In the genomic region with DNA sequence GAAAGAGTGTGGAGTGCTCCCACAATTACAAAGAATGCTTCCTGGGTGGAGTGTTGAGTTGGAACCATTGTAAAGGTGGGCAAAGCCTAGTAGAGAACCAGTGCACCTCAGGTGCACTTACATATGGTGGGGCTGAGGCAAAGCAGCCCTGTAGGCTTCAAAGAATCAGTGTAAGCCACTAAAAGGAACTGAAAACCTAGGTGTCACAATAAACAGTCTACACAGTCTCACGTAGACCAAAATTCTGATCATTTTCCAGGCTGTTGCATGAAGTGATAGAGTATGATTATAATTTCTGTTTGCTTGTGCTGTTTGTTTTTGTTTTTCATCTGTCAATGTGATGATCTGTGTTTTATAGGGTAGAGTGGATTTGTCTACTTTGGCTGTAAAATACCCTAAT, we compare ENCODE assay signal across 2 cellular contexts.
A peak's percentile ranks its signal among the peaks of the same experiment; 100 is the strongest.
TF ChIP-seq lines count a peak whose summit lies in the region.

No MANE protein-coding gene starts in this region.

TF ChIP-seq in HepG2, 621 proteins besides CTCF, POLR2A, EP300 and RAD21:
- TF ChIP-seq FOXA1 (IDR thresholded peaks at IDR 0.05) = no peak
- TF ChIP-seq FOXA1 (CRISPR knock-in tag; IDR thresholded peaks at IDR 0.05) = no peak
- TF ChIP-seq RBFOX2 (IDR thresholded peaks at IDR 0.05; ENCODE audit: low read depth, low read length) = peak; percentile 44; the same call in 1 of the 2 replicates
- 0 out of 2 replicates have a peak, but pooled peaks have one; percentile 18 for TF ChIP-seq ZNF264 (CRISPR knock-in tag; IDR thresholded peaks at IDR 0.05)
- peak; percentile 64 for TF ChIP-seq RBM22 (optimal IDR thresholded peaks at IDR 0.05; ENCODE audit: low read length)
- TF ChIP-seq ZC3H4 (CRISPR knock-in tag; IDR thresholded peaks at IDR 0.05; ENCODE audit: borderline replicate concordance) = no peak
- TF ChIP-seq KDM6A (CRISPR knock-in tag; IDR thresholded peaks at IDR 0.05; ENCODE audit: low read depth) = no peak
- no peak for TF ChIP-seq HMG20A (CRISPR knock-in tag; IDR thresholded peaks at IDR 0.05; ENCODE audit: borderline replicate concordance)
- no peak for TF ChIP-seq SRY (CRISPR knock-in tag; IDR thresholded peaks at IDR 0.05)
- TF ChIP-seq ZNF672 (CRISPR knock-in tag; IDR thresholded peaks at IDR 0.05) = no peak
- TF ChIP-seq, protein P1, sequence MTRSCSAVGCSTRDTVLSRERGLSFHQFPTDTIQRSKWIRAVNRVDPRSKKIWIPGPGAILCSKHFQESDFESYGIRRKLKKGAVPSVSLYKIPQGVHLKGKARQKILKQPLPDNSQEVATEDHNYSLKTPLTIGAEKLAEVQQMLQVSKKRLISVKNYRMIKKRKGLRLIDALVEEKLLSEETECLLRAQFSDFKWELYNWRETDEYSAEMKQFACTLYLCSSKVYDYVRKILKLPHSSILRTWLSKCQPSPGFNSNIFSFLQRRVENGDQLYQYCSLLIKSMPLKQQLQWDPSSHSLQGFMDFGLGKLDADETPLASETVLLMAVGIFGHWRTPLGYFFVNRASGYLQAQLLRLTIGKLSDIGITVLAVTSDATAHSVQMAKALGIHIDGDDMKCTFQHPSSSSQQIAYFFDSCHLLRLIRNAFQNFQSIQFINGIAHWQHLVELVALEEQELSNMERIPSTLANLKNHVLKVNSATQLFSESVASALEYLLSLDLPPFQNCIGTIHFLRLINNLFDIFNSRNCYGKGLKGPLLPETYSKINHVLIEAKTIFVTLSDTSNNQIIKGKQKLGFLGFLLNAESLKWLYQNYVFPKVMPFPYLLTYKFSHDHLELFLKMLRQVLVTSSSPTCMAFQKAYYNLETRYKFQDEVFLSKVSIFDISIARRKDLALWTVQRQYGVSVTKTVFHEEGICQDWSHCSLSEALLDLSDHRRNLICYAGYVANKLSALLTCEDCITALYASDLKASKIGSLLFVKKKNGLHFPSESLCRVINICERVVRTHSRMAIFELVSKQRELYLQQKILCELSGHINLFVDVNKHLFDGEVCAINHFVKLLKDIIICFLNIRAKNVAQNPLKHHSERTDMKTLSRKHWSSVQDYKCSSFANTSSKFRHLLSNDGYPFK (CRISPR knock-in tag; IDR thresholded peaks at IDR 0.05; ENCODE audit: borderline replicate concordance) = no peak
TF ChIP-seq in HepG2: peak in this region for 3.

TF ChIP-seq in K562, 482 proteins besides CTCF, POLR2A, EP300 and RAD21:
- TF ChIP-seq ZBTB17 (CRISPR knock-in tag; IDR thresholded peaks at IDR 0.05) (no peak), ZKSCAN3 (CRISPR knock-in tag; IDR thresholded peaks at IDR 0.05) (no peak), KDM5B (IDR thresholded peaks at IDR 0.05; ENCODE audit: insufficient replicate concordance, low read depth, low read length) (peak; percentile 28), ZNF121 (CRISPR knock-in tag; conservative IDR thresholded peaks at IDR 0.05) (no peak), ARNT (IDR thresholded peaks at IDR 0.05) (no peak)
- TF ChIP-seq, protein P2, sequence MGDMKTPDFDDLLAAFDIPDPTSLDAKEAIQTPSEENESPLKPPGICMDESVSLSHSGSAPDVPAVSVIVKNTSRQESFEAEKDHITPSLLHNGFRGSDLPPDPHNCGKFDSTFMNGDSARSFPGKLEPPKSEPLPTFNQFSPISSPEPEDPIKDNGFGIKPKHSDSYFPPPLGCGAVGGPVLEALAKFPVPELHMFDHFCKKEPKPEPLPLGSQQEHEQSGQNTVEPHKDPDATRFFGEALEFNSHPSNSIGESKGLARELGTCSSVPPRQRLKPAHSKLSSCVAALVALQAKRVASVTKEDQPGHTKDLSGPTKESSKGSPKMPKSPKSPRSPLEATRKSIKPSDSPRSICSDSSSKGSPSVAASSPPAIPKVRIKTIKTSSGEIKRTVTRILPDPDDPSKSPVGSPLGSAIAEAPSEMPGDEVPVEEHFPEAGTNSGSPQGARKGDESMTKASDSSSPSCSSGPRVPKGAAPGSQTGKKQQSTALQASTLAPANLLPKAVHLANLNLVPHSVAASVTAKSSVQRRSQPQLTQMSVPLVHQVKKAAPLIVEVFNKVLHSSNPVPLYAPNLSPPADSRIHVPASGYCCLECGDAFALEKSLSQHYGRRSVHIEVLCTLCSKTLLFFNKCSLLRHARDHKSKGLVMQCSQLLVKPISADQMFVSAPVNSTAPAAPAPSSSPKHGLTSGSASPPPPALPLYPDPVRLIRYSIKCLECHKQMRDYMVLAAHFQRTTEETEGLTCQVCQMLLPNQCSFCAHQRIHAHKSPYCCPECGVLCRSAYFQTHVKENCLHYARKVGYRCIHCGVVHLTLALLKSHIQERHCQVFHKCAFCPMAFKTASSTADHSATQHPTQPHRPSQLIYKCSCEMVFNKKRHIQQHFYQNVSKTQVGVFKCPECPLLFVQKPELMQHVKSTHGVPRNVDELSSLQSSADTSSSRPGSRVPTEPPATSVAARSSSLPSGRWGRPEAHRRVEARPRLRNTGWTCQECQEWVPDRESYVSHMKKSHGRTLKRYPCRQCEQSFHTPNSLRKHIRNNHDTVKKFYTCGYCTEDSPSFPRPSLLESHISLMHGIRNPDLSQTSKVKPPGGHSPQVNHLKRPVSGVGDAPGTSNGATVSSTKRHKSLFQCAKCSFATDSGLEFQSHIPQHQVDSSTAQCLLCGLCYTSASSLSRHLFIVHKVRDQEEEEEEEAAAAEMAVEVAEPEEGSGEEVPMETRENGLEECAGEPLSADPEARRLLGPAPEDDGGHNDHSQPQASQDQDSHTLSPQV (IDR thresholded peaks at IDR 0.05) = no peak
- TF ChIP-seq, protein P3, sequence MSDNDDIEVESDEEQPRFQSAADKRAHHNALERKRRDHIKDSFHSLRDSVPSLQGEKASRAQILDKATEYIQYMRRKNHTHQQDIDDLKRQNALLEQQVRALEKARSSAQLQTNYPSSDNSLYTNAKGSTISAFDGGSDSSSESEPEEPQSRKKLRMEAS (CRISPR knock-in tag; IDR thresholded peaks at IDR 0.05) = no peak
